8 cellular contexts compared by ENCODE assay signal in genomic region chr16:80466024-80466986, GRCh38.
A peak's percentile ranks its signal among the peaks of the same experiment; 100 is the strongest.
DNase-seq lines count a peak whose midpoint lies in the region; ATAC-seq, FAIRE-seq and TF ChIP-seq lines count a peak whose summit lies in the region.

No MANE protein-coding gene starts in this region.

- no peaks in the 10 kb centered on the region for H3K9me3 Mint-ChIP-seq in activated CD4-positive, alpha-beta T cell treated with anti-CD3 and anti-CD28 coated beads, Interleukin-2, amount 10 ng/mL, durations not matched to agents 7 days and 5 days

- peak; percentile 66 for ATAC-seq in HG03025 (IDR thresholded peaks at IDR 0.05; ENCODE audit: low FRiP score, unreplicated experiment)

- peak; percentile 60 for DNase-seq in 8988T
- peak; percentile 47 for DNase-seq in GM12891 (ENCODE audit: insufficient read length, low spot score)
- DNase-seq in NCI-H2196 treated with DMSO at 0.1 percent for 48 hours (lab: John Stamatoyannopoulos, UW; ENCODE audit: unreplicated experiment), result peak; percentile 1
- peak; percentile 62 for DNase-seq in activated CD4-positive, alpha-beta T cell treated with anti-CD3 and anti-CD28 coated beads, Interleukin-2, amount 10 ng/mL, durations not matched to agents 7 days and 5 days
- peak; percentile 31 to 62 for DNase-seq in dermis microvascular lymphatic vessel endothelial cell (ENCODE audit: low read depth in 2 of 2)
- peak; percentile 51 to 96 for DNase-seq in lower leg skin (ENCODE audit: low spot score in 2 of 2)
- peak; percentile 10 to 26 (median 13) for DNase-seq in stimulated activated CD4-positive, alpha-beta T cell treated with anti-CD3 and anti-CD28 coated beads, TNF-alpha, amount 100 ng/mL, for 4 hours (ENCODE audit: low read depth in 3 of 3)

- POLR2A ChIA-PET in activated CD4-positive, alpha-beta T cell treated with anti-CD3 and anti-CD28 coated beads, Interleukin-2, amount 10 ng/mL, durations not matched to agents 7 days and 5 days (lab: Charles Lee), result no interaction called here

- H3K27me3 Mint-ChIP-seq in activated CD4-positive, alpha-beta T cell treated with anti-CD3 and anti-CD28 coated beads, Interleukin-2, amount 10 ng/mL, durations not matched to agents 7 days and 5 days, result peaks cover 5% of the 10 kb centered on the region

- TF ChIP-seq CTCF in lower leg skin (IDR thresholded peaks at IDR 0.05), result peak in 1 of 3 donors; percentile 83

- 31 to 34% methylated on average over 24 of the region's 24 CpGs for WGBS in lower leg skin, 2 donors

- intact Hi-C loops in lower leg skin (cut with DNase I; ENCODE audit: low total_unique reads), result no loop called here

- no peak overlapping the region for H3K4me3 Mint-ChIP-seq in activated CD4-positive, alpha-beta T cell treated with anti-CD3 and anti-CD28 coated beads, Interleukin-2, amount 10 ng/mL, durations not matched to agents 7 days and 5 days

- no peaks in the 10 kb centered on the region for H3K36me3 Mint-ChIP-seq in activated CD4-positive, alpha-beta T cell treated with anti-CD3 and anti-CD28 coated beads, Interleukin-2, amount 10 ng/mL, durations not matched to agents 7 days and 5 days (ENCODE audit: low read depth)

- peak; percentile 75 for FAIRE-seq in GM12891 (lab: Jason Lieb, UNC)

- CTCF ChIA-PET in activated CD4-positive, alpha-beta T cell treated with anti-CD3 and anti-CD28 coated beads, Interleukin-2, amount 10 ng/mL, durations not matched to agents 7 days and 5 days (lab: Charles Lee), result interaction anchor here (0.7 to 1.0 kb wide), 2 partner anchors 9 kb away, joined by 3 to 5 read pairs; no protein-coding TSS in a partner anchor

- H3K27ac Mint-ChIP-seq in activated CD4-positive, alpha-beta T cell treated with anti-CD3 and anti-CD28 coated beads, Interleukin-2, amount 10 ng/mL, durations not matched to agents 7 days and 5 days, result no peak overlapping the region

- H3K4me1 Mint-ChIP-seq in activated CD4-positive, alpha-beta T cell treated with anti-CD3 and anti-CD28 coated beads, Interleukin-2, amount 10 ng/mL, durations not matched to agents 7 days and 5 days, result no peaks in the 10 kb centered on the region

- H3K4me3 ChIP-seq in lower leg skin (ENCODE audit: low read depth, poor library complexity, severe bottlenecking), result no peak overlapping the region

- no peak for TF ChIP-seq POLR2A in GM12891 (IDR thresholded peaks at IDR 0.05; ENCODE audit: low read depth, low read length)
- TF ChIP-seq POLR2A in lower leg skin (IDR thresholded peaks at IDR 0.05), result no peak

TF ChIP-seq in GM12891, 5 proteins besides CTCF, POLR2A, EP300 and RAD21:
- TF ChIP-seq POLR2AphosphoS5 (IDR thresholded peaks at IDR 0.05; ENCODE audit: low read depth, low read length) (no peak), POU2F2 (IDR thresholded peaks at IDR 0.05; ENCODE audit: low read depth, low read length) (no peak), PAX5 (IDR thresholded peaks at IDR 0.05; ENCODE audit: insufficient read depth, low read length, severe bottlenecking) (no peak), SPI1 (IDR thresholded peaks at IDR 0.05; ENCODE audit: low read depth, low read length) (no peak), TAF1 (IDR thresholded peaks at IDR 0.05; ENCODE audit: low read depth, low read length) (no peak)
TF ChIP-seq in GM12891: peak in this region for 0.

Comparison
In these comparisons a context has a peak if more than half of its experiments do, and no peak if none do; other contexts are left out.
1. DNase-seq: peak in every context shown above with its lines; median percentile 74 in lower leg skin; 62 in activated CD4-positive, alpha-beta T cell treated with anti-CD3 and anti-CD28 coated beads, Interleukin-2, amount 10 ng/mL, durations not matched to agents 7 days and 5 days; 60 in 8988T; 47 in GM12891; 46 in dermis microvascular lymphatic vessel endothelial cell; 13 in stimulated activated CD4-positive, alpha-beta T cell treated with anti-CD3 and anti-CD28 coated beads, TNF-alpha, amount 100 ng/mL, for 4 hours; 1 in NCI-H2196 treated with DMSO at 0.1 percent for 48 hours.